19 cellular contexts compared by ENCODE assay signal in the genomic region with DNA sequence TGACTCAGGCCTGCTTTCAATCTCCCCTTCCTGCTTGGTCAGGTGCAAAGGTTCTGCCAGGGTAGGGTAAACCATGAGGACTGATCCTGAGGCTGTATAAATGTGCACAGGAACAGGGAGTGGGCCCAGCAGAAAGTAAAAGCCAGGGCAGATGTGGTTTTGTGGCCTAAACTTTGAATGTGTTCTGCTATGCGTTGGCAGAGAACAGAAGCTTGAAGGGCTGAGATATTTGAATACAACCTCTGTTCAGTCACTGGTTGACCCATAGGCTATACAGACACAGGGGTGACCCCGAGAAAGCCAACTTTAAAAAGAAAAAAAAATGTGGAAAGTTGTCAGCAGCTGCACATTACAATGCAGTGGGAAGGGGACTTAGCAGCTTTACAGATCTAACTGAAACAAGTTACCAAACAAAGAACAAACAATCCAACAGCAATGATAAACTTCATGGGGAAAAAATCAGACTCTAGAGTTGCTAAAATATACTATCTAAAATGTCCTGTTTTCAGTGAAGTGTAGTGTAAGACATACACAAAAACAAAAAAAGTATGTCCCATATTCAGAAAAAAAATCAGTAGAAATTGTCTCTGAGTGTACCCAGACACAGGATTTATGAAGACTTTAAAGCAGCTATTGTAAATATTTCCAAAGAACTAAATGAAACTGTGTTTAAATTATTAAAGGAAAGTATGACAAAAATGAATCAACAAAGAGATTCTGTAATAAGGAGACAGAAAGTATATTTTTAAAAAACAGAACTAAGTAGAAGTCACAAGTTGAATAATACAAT.
"Had no signal": no experiment of that assay in that cellular context is flagged by ENCODE, and none has a peak within 500 bp of the region (broad histone marks: within the 10 kb centered on the region; RNA-seq: fewer than 3 reads in every experiment).

No MANE protein-coding gene starts in this region.

- DNase-seq: activated CD4-positive, alpha-beta T cell treated with anti-CD3 and anti-CD28 coated beads, Interleukin-2, amount 50 U/mL, for 48 hours; activated naive CD4-positive, alpha-beta T cell treated with anti-CD3 and anti-CD28 coated beads, Interleukin-2, amount 50 U/mL, for 16 hours; hippocampal formation; kidney glomerular epithelial cell; left ventricle myocardium superior; nucleus accumbens; stimulated activated CD4-positive, alpha-beta T cell treated with anti-CD3 and anti-CD28 coated beads, Interleukin-15, amount 100 ng/mL, for 24 hours; stimulated activated CD4-positive, alpha-beta T cell treated with anti-CD3 and anti-CD28 coated beads, Interleukin-4, amount 100 ng/mL, for 1 hour; stimulated activated naive CD4-positive, alpha-beta T cell treated with Interleukin-2 at 50 U/mL for 16 hours; T1000; transverse colon had no signal

- H3K27ac Mint-ChIP-seq: memory B cell; natural killer cell treated with Interleukin-12 subunit alpha and Interleukin-12 subunit beta and Interleukin-15 and Interleukin-18, amount 100 ng/mL, for 72 hours had no signal

- H3K9me3 ChIP-seq: right atrium auricular region, vagina had no signal

- H3K27me3 Mint-ChIP-seq: memory B cell; natural killer cell treated with Interleukin-12 subunit alpha and Interleukin-12 subunit beta and Interleukin-15 and Interleukin-18, amount 100 ng/mL, for 72 hours had no signal

- H3K4me1 ChIP-seq: right atrium auricular region, vagina had no signal

- H3K27me3 ChIP-seq: right atrium auricular region, transverse colon, vagina had no signal

- H3K4me3 ChIP-seq: right atrium auricular region, transverse colon, vagina had no signal

- H3K4me1 Mint-ChIP-seq: memory B cell had no signal

- H3K27ac ChIP-seq: right atrium auricular region, transverse colon, vagina, VCaP had no signal

- H3K4me3 Mint-ChIP-seq: memory B cell; natural killer cell treated with Interleukin-12 subunit alpha and Interleukin-12 subunit beta and Interleukin-15 and Interleukin-18, amount 100 ng/mL, for 72 hours had no signal

- FAIRE-seq: colon, endometrium had no signal

- ATAC-seq: esophagus mucosa; left ventricle myocardium superior; natural killer cell treated with Interleukin-12 subunit alpha and Interleukin-12 subunit beta and Interleukin-15 and Interleukin-18, amount 100 ng/mL, for 72 hours had no signal

- H3K9me3 Mint-ChIP-seq: natural killer cell treated with Interleukin-12 subunit alpha and Interleukin-12 subunit beta and Interleukin-15 and Interleukin-18, amount 100 ng/mL, for 72 hours had no signal
